9 cellular contexts compared by ENCODE assay signal in genomic region chr4:110475881-110476818, GRCh38. TPM values are rescaled to one million over a fixed set of nuclear protein-coding genes. Genes with fewer than 3 reads are reported as not detected.
A peak's percentile ranks its signal among the peaks of the same experiment; 100 is the strongest.
DNase-seq lines count a peak whose midpoint lies in the region; ATAC-seq and TF ChIP-seq lines count a peak whose summit lies in the region.
"Had no signal": no experiment of that assay in that cellular context is flagged by ENCODE, and none has a peak within 500 bp of the region (broad histone marks: within the 10 kb centered on the region; RNA-seq: fewer than 3 reads in every experiment).

Gene ENPEP (plus strand): TSS chr4:110476155. CDS start chr4:110476415, 260 bp downstream.

- TF ChIP-seq CTCF in HFF-Myc (IDR thresholded peaks at IDR 0.05; ENCODE audit: low read depth, low read length, missing control alignments): no peak
- no peak for TF ChIP-seq CTCF in dorsolateral prefrontal cortex (IDR thresholded peaks at IDR 0.05 in 54 of 56, conservative IDR thresholded peaks at IDR 0.05 in 2 of 56; ENCODE audit: low read depth in 1 of 56, partially characterized antibody in 56 of 56)

- no peak within 1 kb of the TSS for H3K27ac Mint-ChIP-seq in activated CD4-positive, alpha-beta T cell treated with anti-CD3 and anti-CD28 coated beads, Interleukin-2, amount 10 ng/mL, durations not matched to agents 7 days and 5 days

- DNase-seq in HFF-Myc (ENCODE audit: extremely low read depth, low read depth) (no peak), dorsolateral prefrontal cortex (peak in 5 of 10 donors; percentile 22 to 52 (median 33)), left colon (peak in 1 of 2 donors; percentile 10), NCI-H82 treated with DMSO at 0.1 percent for 48 hours (lab: John Stamatoyannopoulos, UW; ENCODE audit: unreplicated experiment) (no peak), cerebellum (ENCODE audit: low spot score) (no peak)
- no peak for DNase-seq in activated CD4-positive, alpha-beta T cell treated with anti-CD3 and anti-CD28 coated beads, Interleukin-2, amount 10 ng/mL, durations not matched to agents 7 days and 5 days
- no peak for DNase-seq in stimulated activated CD4-positive, alpha-beta T cell treated with anti-CD3 and anti-CD28 coated beads, Interleukin-2, amount 100 ng/mL, for 48 hours

- H3K27me3 ChIP-seq in dorsolateral prefrontal cortex (peaks cover 0 to 7% (median 0%) of the 10 kb centered on the region in 45 donors), skeletal muscle tissue (ENCODE audit: control insufficient read depth in 3 of 3, insufficient read depth in 3 of 3, low read length in 3 of 3) (no peaks in the 10 kb centered on the region)

- POLR2A ChIA-PET in activated CD4-positive, alpha-beta T cell treated with anti-CD3 and anti-CD28 coated beads, Interleukin-2, amount 10 ng/mL, durations not matched to agents 7 days and 5 days (lab: Charles Lee): no interaction called here

- H3K9me3 Mint-ChIP-seq in activated CD4-positive, alpha-beta T cell treated with anti-CD3 and anti-CD28 coated beads, Interleukin-2, amount 10 ng/mL, durations not matched to agents 7 days and 5 days: no peaks in the 10 kb centered on the region

- H3K27me3 Mint-ChIP-seq in activated CD4-positive, alpha-beta T cell treated with anti-CD3 and anti-CD28 coated beads, Interleukin-2, amount 10 ng/mL, durations not matched to agents 7 days and 5 days: peaks cover 10% of the 10 kb centered on the region

- ATAC-seq in left colon: peak; percentile 73

- H3K4me1 Mint-ChIP-seq in activated CD4-positive, alpha-beta T cell treated with anti-CD3 and anti-CD28 coated beads, Interleukin-2, amount 10 ng/mL, durations not matched to agents 7 days and 5 days: no peaks in the 10 kb centered on the region

- no peaks in the 10 kb centered on the region for H3K9me3 ChIP-seq in skeletal muscle tissue (ENCODE audit: control insufficient read depth in 3 of 3, low read length in 3 of 3)

- peak within 1 kb of the TSS; percentile 75 to 85 (median 83) for H3K9ac ChIP-seq in skeletal muscle tissue (ENCODE audit: low read depth in 1 of 3, low read length in 3 of 3)

- H3K27ac ChIP-seq in dorsolateral prefrontal cortex: peak within 1 kb of the TSS in 9 of 59 donors; percentile 2 to 44 (median 28)
- peak within 1 kb of the TSS; percentile 73 for H3K27ac ChIP-seq in skeletal muscle tissue (ENCODE audit: low read depth, low read length)
- H3K27ac ChIP-seq: epithelial cell of prostate had no signal

- CTCF ChIA-PET in activated CD4-positive, alpha-beta T cell treated with anti-CD3 and anti-CD28 coated beads, Interleukin-2, amount 10 ng/mL, durations not matched to agents 7 days and 5 days (lab: Charles Lee): no interaction called here

- no peaks in the 10 kb centered on the region for H3K36me3 Mint-ChIP-seq in activated CD4-positive, alpha-beta T cell treated with anti-CD3 and anti-CD28 coated beads, Interleukin-2, amount 10 ng/mL, durations not matched to agents 7 days and 5 days (ENCODE audit: low read depth)

- intact Hi-C loops in dorsolateral prefrontal cortex (cut with DNase I) (no loop called here), left colon (cut with DNase I, micrococcal nuclease) (no loop called here)

- H3K4me1 ChIP-seq in skeletal muscle tissue (ENCODE audit: control insufficient read depth in 3 of 3, insufficient read depth in 3 of 3, low read length in 3 of 3): peaks cover 0 to 10% (median 9%) of the 10 kb centered on the region in 3 donors

- H3K36me3 ChIP-seq in skeletal muscle tissue (ENCODE audit: control insufficient read depth in 3 of 3, insufficient read depth in 3 of 3, low read length in 3 of 3): no peaks in the 10 kb centered on the region

- peak within 1 kb of the TSS; percentile 45 for H3K4me3 ChIP-seq in HFF-Myc (replicated peaks; ENCODE audit: low read depth, low read length)
- peak within 1 kb of the TSS in 56 of 59 donors; percentile 3 to 62 (median 40) for H3K4me3 ChIP-seq in dorsolateral prefrontal cortex
- H3K4me3 ChIP-seq in skeletal muscle tissue (ENCODE audit: low read length in 3 of 3): peak within 1 kb of the TSS; percentile 76 to 81 (median 78)

- H3K4me3 Mint-ChIP-seq in activated CD4-positive, alpha-beta T cell treated with anti-CD3 and anti-CD28 coated beads, Interleukin-2, amount 10 ng/mL, durations not matched to agents 7 days and 5 days: no peak within 1 kb of the TSS

RNA-seq across cellular contexts. Expression of gene ENPEP, which starts in this region (rescaled TPM):
- total RNA-seq in dorsolateral prefrontal cortex (1 to 10 TPM in 98 of 120 experiments, under 1 TPM in 22; 0.39 to 5.9 (median 1.7) TPM), left colon (1 to 10 TPM; 1.6 to 2.0 TPM), skeletal muscle tissue (9.9 TPM), cerebellum (2.7 TPM)
- under 1 TPM in 1 of 2 experiments, not detected in 1; 0.02 TPM for total RNA-seq in activated CD4-positive, alpha-beta T cell treated with anti-CD3 and anti-CD28 coated beads, Interleukin-2, amount 10 ng/mL, durations not matched to agents 7 days and 5 days
